In the genomic region with DNA sequence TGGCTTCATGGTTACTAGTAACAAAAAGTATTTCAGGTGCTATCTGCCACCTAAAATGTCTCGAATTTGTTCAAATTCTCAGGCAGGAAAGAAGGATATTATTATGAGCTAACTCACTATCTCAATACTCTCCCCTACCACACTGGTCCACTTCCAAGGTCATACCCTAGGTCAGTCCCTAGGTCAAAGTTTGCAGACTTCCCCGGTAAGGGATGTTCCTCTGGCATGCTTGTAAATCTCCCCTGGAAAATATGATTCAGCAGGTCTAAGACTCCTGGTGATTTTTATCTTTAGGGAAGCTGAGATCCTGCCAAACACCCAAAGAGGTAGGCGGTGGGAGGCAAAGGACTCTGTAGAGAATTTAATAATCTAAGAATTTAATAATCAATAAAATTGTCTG, we compare ENCODE assay signal across 1 cellular context.
TF ChIP-seq lines count a peak whose summit lies in the region.

No MANE protein-coding gene starts in this region.

TF ChIP-seq in HepG2, 621 proteins besides CTCF, POLR2A, EP300 and RAD21:
- TF ChIP-seq ARHGAP35 (CRISPR knock-in tag; IDR thresholded peaks at IDR 0.05; ENCODE audit: borderline replicate concordance) (no peak), PHF21A (CRISPR knock-in tag; IDR thresholded peaks at IDR 0.05) (no peak), ZNF256 (CRISPR knock-in tag; conservative IDR thresholded peaks at IDR 0.05) (no peak), HNF4A (CRISPR knock-in tag; IDR thresholded peaks at IDR 0.05) (peak; percentile 30; the same call in 1 of the 2 replicates), ZFP90 (CRISPR knock-in tag; IDR thresholded peaks at IDR 0.05; ENCODE audit: borderline replicate concordance) (no peak), MLLT10 (CRISPR knock-in tag; IDR thresholded peaks at IDR 0.05) (no peak), TOE1 (CRISPR knock-in tag; IDR thresholded peaks at IDR 0.05) (no peak), ZNF629 (CRISPR knock-in tag; conservative IDR thresholded peaks at IDR 0.05) (no peak), ZNF792 (CRISPR knock-in tag; IDR thresholded peaks at IDR 0.05) (peak; percentile 95), RBFOX2 (IDR thresholded peaks at IDR 0.05; ENCODE audit: low read depth, low read length) (0 out of 2 replicates have a peak, but pooled peaks have one; percentile 44), ESRRA (CRISPR knock-in tag; IDR thresholded peaks at IDR 0.05; ENCODE audit: low read depth) (peak; percentile 60; the same call in 1 of the 2 replicates), IRX3 (CRISPR knock-in tag; IDR thresholded peaks at IDR 0.05; ENCODE audit: borderline replicate concordance, low read depth) (no peak), ZFP62 (CRISPR knock-in tag; IDR thresholded peaks at IDR 0.05) (no peak), FOXM1 (CRISPR knock-in tag; IDR thresholded peaks at IDR 0.05) (no peak), NFE2L2 (IDR thresholded peaks at IDR 0.05; ENCODE audit: low read length) (no peak)
- TF ChIP-seq, protein P1, sequence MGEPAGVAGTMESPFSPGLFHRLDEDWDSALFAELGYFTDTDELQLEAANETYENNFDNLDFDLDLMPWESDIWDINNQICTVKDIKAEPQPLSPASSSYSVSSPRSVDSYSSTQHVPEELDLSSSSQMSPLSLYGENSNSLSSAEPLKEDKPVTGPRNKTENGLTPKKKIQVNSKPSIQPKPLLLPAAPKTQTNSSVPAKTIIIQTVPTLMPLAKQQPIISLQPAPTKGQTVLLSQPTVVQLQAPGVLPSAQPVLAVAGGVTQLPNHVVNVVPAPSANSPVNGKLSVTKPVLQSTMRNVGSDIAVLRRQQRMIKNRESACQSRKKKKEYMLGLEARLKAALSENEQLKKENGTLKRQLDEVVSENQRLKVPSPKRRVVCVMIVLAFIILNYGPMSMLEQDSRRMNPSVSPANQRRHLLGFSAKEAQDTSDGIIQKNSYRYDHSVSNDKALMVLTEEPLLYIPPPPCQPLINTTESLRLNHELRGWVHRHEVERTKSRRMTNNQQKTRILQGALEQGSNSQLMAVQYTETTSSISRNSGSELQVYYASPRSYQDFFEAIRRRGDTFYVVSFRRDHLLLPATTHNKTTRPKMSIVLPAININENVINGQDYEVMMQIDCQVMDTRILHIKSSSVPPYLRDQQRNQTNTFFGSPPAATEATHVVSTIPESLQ (CRISPR knock-in tag; conservative IDR thresholded peaks at IDR 0.05): no peak
- TF ChIP-seq, protein P2, sequence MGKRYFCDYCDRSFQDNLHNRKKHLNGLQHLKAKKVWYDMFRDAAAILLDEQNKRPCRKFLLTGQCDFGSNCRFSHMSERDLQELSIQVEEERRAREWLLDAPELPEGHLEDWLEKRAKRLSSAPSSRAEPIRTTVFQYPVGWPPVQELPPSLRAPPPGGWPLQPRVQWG (CRISPR knock-in tag; IDR thresholded peaks at IDR 0.05; ENCODE audit: borderline replicate concordance, low read depth): no peak
- TF ChIP-seq, protein P3, sequence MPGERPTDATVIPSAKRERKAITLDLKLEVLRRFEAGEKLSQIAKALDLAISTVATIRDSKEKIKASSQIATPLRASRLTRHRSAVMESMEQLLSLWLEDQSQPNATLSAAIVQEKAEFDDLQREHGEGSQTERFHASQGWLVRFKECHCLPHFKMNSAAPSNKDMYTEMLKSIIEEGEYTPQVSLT (CRISPR knock-in tag; IDR thresholded peaks at IDR 0.05; ENCODE audit: borderline replicate concordance, low read depth): no peak
TF ChIP-seq in HepG2: peak in this region for 4.
